Comparison of ENCODE assay signal across 8 cellular contexts in the genomic region with DNA sequence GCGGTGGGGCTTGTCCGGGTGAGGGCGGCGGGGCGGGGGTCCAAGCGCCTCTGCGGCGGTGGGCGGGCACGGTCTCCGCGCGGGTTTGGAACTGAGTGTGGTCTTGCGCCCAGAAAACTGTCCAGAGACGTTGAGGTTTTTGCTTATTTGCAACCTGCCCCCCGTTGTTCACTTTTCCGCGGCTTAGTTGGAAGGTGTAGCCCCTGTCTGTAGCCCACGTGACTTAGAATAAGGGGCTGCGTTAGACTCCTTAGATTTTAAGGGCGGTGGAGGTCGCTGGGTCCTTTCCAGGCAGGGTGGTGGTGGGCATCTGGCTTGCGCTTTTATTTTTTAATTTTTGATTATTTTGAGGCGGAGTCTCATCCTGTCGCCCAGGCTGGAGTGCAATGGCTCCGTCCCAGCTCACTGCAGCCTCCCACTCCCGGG. TPM values are rescaled to one million over a fixed set of nuclear protein-coding genes. Genes with fewer than 3 reads are reported as not detected.
DNase-seq lines count a peak whose midpoint lies in the region; ATAC-seq and TF ChIP-seq lines count a peak whose summit lies in the region.

No MANE protein-coding gene starts in this region.

- no peak for DNase-seq in GM12865 (ENCODE audit: low read depth)
- DNase-seq in epithelial cell of proximal tubule (ENCODE audit: low read depth) = no peak
- DNase-seq in prostate gland (ENCODE audit: low spot score) = no peak
- DNase-seq in cerebellar nuclear complex (lab: John Stamatoyannopoulos, UW) = no peak

- H3K9me3 ChIP-seq in OCI-LY3 (ENCODE audit: insufficient read depth, low read length) (no peaks in the 10 kb centered on the region), prostate gland (no peaks in the 10 kb centered on the region)

- no peaks in the 10 kb centered on the region for H3K27me3 ChIP-seq in OCI-LY3 (ENCODE audit: low read depth, low read length)
- H3K27me3 ChIP-seq in prostate gland (replicated peaks; ENCODE audit: insufficient read depth) = no peaks in the 10 kb centered on the region

- under 1% methylated on average over 23 of the region's 27 CpGs for WGBS in prostate gland

- H3K36me3 ChIP-seq in OCI-LY3 (replicated peaks; ENCODE audit: low read depth, low read length) (peaks cover 58% of the 10 kb centered on the region), prostate gland (peaks cover 4 to 21% of the 10 kb centered on the region in 2 donors)

- intact Hi-C loops in prostate gland (cut with DNase I) = loop anchor here (5.0 kb wide), 1 partner anchor 162 kb away; a partner anchor contains a TSS

- H3K4me3 ChIP-seq in GM12865 (ENCODE audit: low read depth, low read length) (peak overlapping the region; percentile 60), OCI-LY3 (ENCODE audit: low read length) (peak overlapping the region; percentile 92), epithelial cell of proximal tubule (ENCODE audit: low read depth, low read length) (peak overlapping the region; percentile 78), prostate gland (peak overlapping the region; percentile 71 to 88)

- H3K27ac ChIP-seq in OCI-LY3 (ENCODE audit: low read length) (peak overlapping the region; percentile 64), prostate gland (peak overlapping the region; percentile 73 to 81)

- peaks cover 53% of the 10 kb centered on the region for H4K20me1 ChIP-seq in OCI-LY3 (ENCODE audit: insufficient read depth, low read length)

- TF ChIP-seq POLR2A in prostate gland (IDR thresholded peaks at IDR 0.05) = no peak

- TF ChIP-seq CTCF in GM12865 (IDR thresholded peaks at IDR 0.05; ENCODE audit: insufficient read depth, low read depth, low read length, missing control alignments) = no peak
- no peak for TF ChIP-seq CTCF in OCI-LY3 (IDR thresholded peaks at IDR 0.05; ENCODE audit: low read depth, low read length)
- TF ChIP-seq CTCF in epithelial cell of proximal tubule (conservative IDR thresholded peaks at IDR 0.05; ENCODE audit: low read depth, low read length) = no peak
- no peak for TF ChIP-seq CTCF in prostate gland (IDR thresholded peaks at IDR 0.05)

- ATAC-seq in GM18498 (IDR thresholded peaks at IDR 0.05; ENCODE audit: unreplicated experiment) (no peak), GM21447 (IDR thresholded peaks at IDR 0.05; ENCODE audit: unreplicated experiment) (no peak), HG03196 (IDR thresholded peaks at IDR 0.05; ENCODE audit: unreplicated experiment) (no peak)

- H2AFZ ChIP-seq in OCI-LY3 (ENCODE audit: low read depth, low read length) = no peak overlapping the region

- peaks cover 46% of the 10 kb centered on the region for H3K79me2 ChIP-seq in OCI-LY3 (ENCODE audit: low read length)

- H3K4me1 ChIP-seq in OCI-LY3 (ENCODE audit: low read length) (peaks cover 34% of the 10 kb centered on the region), prostate gland (replicated peaks) (peaks cover 14% of the 10 kb centered on the region)

- H3K4me2 ChIP-seq in OCI-LY3 (ENCODE audit: low read length) = peak overlapping the region; percentile 92

- H3K9ac ChIP-seq in OCI-LY3 (ENCODE audit: low read length) = peak overlapping the region; percentile 91

RNA-seq across cellular contexts. Expression of a gene that starts 0.8 kb away (rescaled TPM):
- 2,061 and 3,361 TPM in 2 replicates for total RNA-seq in epithelial cell of proximal tubule
- 1,000 to 10,000 TPM; 3,102 to 5,853 TPM for total RNA-seq in prostate gland

RNA-seq across cellular contexts. Expression of a gene that starts 11.0 kb away (rescaled TPM):
- not detected in 2 replicates for total RNA-seq in epithelial cell of proximal tubule
- 1 to 10 TPM in 1 of 2 donors, under 1 TPM in 1; 0.05 to 2.2 TPM for total RNA-seq in prostate gland

RNA-seq across cellular contexts. Expression of a gene that starts 31.6 kb away (rescaled TPM):
- 53.8 and 136 TPM in 2 replicates for total RNA-seq in epithelial cell of proximal tubule
- 10 to 100 TPM; 58.6 to 74.1 TPM for total RNA-seq in prostate gland

RNA-seq across cellular contexts. Expression of a gene that starts 37.6 kb away (rescaled TPM):
- 22.5 and 29.2 TPM in 2 replicates for total RNA-seq in epithelial cell of proximal tubule
- 100 to 1,000 TPM; 100 to 183 TPM for total RNA-seq in prostate gland

RNA-seq across cellular contexts. Expression of a gene that starts 40.1 kb away (rescaled TPM):
- 26.6 and 32.6 TPM in 2 replicates for total RNA-seq in epithelial cell of proximal tubule
- total RNA-seq in prostate gland = 10 to 100 TPM; 54.0 to 93.0 TPM
